In the genomic region with DNA sequence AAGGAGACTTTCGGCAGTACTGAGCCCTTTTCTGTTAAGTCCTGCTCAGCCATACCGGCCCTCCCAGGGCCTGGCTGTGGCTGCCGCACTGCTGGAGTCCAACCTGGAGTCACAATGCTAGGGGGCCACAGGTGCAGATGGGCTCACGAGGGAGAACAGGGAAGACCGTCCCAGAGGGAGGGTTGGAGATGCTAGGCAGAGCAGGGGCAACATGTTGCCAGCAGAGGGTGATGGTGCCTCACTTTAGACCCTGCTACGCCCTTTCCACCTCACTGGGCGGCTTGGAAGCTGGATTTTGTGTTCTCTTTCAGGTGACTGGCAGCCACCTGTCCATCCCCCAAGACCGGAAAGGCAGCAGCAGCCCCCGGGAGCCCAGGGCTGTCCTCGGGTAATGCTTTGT, we compare ENCODE assay signal across 9 cellular contexts. TPM values are rescaled to one million over a fixed set of nuclear protein-coding genes. Genes with fewer than 3 reads are reported as not detected.
DNase-seq lines count a peak whose midpoint lies in the region; ATAC-seq and TF ChIP-seq lines count a peak whose summit lies in the region.
"Not testable (repeated sequence)": the region's sequence is repeated elsewhere in the genome, so short reads cannot be mapped to it uniquely, and the experiment has no call there.
"Had no signal": no experiment of that assay in that cellular context is flagged by ENCODE, and none has a peak within 500 bp of the region (broad histone marks: within the 10 kb centered on the region; RNA-seq: fewer than 3 reads in every experiment).

No MANE protein-coding gene starts in this region.

- not testable (repeated sequence) for H3K79me2 ChIP-seq in Karpas-422 (ENCODE audit: low read length)

- H3K27me3 Mint-ChIP-seq in CD4-positive, CD25-positive, alpha-beta regulatory T cell; activated naive CD4-positive, alpha-beta T cell treated with anti-CD3 and anti-CD28 coated beads for 36 hours (ENCODE audit: low read depth): not testable (repeated sequence)

- not testable (repeated sequence) for H3K36me3 ChIP-seq in CD4-positive, CD25-positive, alpha-beta regulatory T cell (ENCODE audit: control insufficient read depth, insufficient read depth, low read length); Karpas-422 (ENCODE audit: insufficient read depth, low read length); Peyer's patch; left lung; spleen

- not testable (repeated sequence) for H3K9ac ChIP-seq in Karpas-422 (ENCODE audit: low read length)

- H3K9me3 Mint-ChIP-seq in CD4-positive, CD25-positive, alpha-beta regulatory T cell; activated naive CD4-positive, alpha-beta T cell treated with anti-CD3 and anti-CD28 coated beads for 36 hours: not testable (repeated sequence)

- not testable (repeated sequence) for H3K27ac Mint-ChIP-seq in CD4-positive, CD25-positive, alpha-beta regulatory T cell; activated naive CD4-positive, alpha-beta T cell treated with anti-CD3 and anti-CD28 coated beads for 36 hours

- peak; percentile 12 to 42 (median 27) for DNase-seq in CD4-positive, CD25-positive, alpha-beta regulatory T cell
- DNase-seq in Karpas-422 = peak; percentile 53
- DNase-seq in Peyer's patch; epithelial cell of proximal tubule (ENCODE audit: low read depth); spleen: not testable (repeated sequence)
- peak; percentile 64 for DNase-seq in activated naive CD4-positive, alpha-beta T cell treated with anti-CD3 and anti-CD28 coated beads for 36 hours
- DNase-seq in left lung = peak in 1 of 2 donors; percentile 34

- H3K4me3 Mint-ChIP-seq in CD4-positive, CD25-positive, alpha-beta regulatory T cell; activated naive CD4-positive, alpha-beta T cell treated with anti-CD3 and anti-CD28 coated beads for 36 hours: not testable (repeated sequence)

- H3K4me1 Mint-ChIP-seq in CD4-positive, CD25-positive, alpha-beta regulatory T cell = peaks cover 0 to 13% (median 6%) of the 10 kb centered on the region in 4 donors
- peaks cover 20% of the 10 kb centered on the region for H3K4me1 Mint-ChIP-seq in activated naive CD4-positive, alpha-beta T cell treated with anti-CD3 and anti-CD28 coated beads for 36 hours (ENCODE audit: low read depth)

- not testable (repeated sequence) for H3K27me3 ChIP-seq in CD4-positive, CD25-positive, alpha-beta regulatory T cell (ENCODE audit: control insufficient read depth, insufficient read depth, low read length); Karpas-422 (ENCODE audit: low read length); Peyer's patch; left lung; spleen (replicated peaks in 1 of 7)

- H3K27ac ChIP-seq in CD4-positive, CD25-positive, alpha-beta regulatory T cell (ENCODE audit: insufficient read depth, low read length, poor library complexity, severe bottlenecking); Karpas-422 (ENCODE audit: low read length); Peyer's patch; left lung; spleen: not testable (repeated sequence)

- TF ChIP-seq CTCF in Peyer's patch (IDR thresholded peaks at IDR 0.05) (peak in 4 of 6 experiments; percentile 14 to 26 (median 18)), epithelial cell of proximal tubule (conservative IDR thresholded peaks at IDR 0.05; ENCODE audit: low read depth, low read length) (peak; percentile 46), left lung (IDR thresholded peaks at IDR 0.05) (peak; percentile 15 to 35), spleen (IDR thresholded peaks at IDR 0.05 in 8 of 11, conservative IDR thresholded peaks at IDR 0.05 in 3 of 11) (peak in 7 of 11 experiments; percentile 29 to 42 (median 31))

- not testable (repeated sequence) for H4K20me1 ChIP-seq in Karpas-422 (ENCODE audit: insufficient read depth, low read depth, low read length)

- H3K4me1 ChIP-seq in CD4-positive, CD25-positive, alpha-beta regulatory T cell (ENCODE audit: control insufficient read depth, insufficient read depth, low read length, poor library complexity, severe bottlenecking); Karpas-422 (ENCODE audit: low read length); Peyer's patch; left lung; spleen: not testable (repeated sequence)

- not testable (repeated sequence) for H3K9me3 ChIP-seq in CD4-positive, CD25-positive, alpha-beta regulatory T cell (ENCODE audit: control insufficient read depth in 2 of 2, low read length in 2 of 2); Karpas-422 (ENCODE audit: low read length); Peyer's patch; left lung; spleen

- H3K4me3 ChIP-seq in CD4-positive, CD25-positive, alpha-beta regulatory T cell (ENCODE audit: low read depth, low read length); Karpas-422 (ENCODE audit: low read length); Peyer's patch; epithelial cell of proximal tubule (ENCODE audit: low read depth, low read length); left lung; spleen: not testable (repeated sequence)

- 0 to 39% (median 22%) methylated on average over 1 to 10 of the region's 10 CpGs for WGBS in spleen, 5 donors

- H3K4me2 ChIP-seq in Karpas-422 (ENCODE audit: low read depth, low read length, poor library complexity, severe bottlenecking) = not testable (repeated sequence)

- H3K36me3 Mint-ChIP-seq in CD4-positive, CD25-positive, alpha-beta regulatory T cell; activated naive CD4-positive, alpha-beta T cell treated with anti-CD3 and anti-CD28 coated beads for 36 hours (ENCODE audit: low read depth): not testable (repeated sequence)

- ATAC-seq in CD4-positive, CD25-positive, alpha-beta regulatory T cell (ENCODE audit: low read depth in 2 of 2) = not testable (repeated sequence)
- ATAC-seq in GM18907 (IDR thresholded peaks at IDR 0.05; ENCODE audit: unreplicated experiment) = peak; percentile 51
- peak; percentile 89 for ATAC-seq in left lung

- TF ChIP-seq POLR2A in Peyer's patch (IDR thresholded peaks at IDR 0.05); spleen (IDR thresholded peaks at IDR 0.05): not testable (repeated sequence)

- H3K9me2 ChIP-seq in Karpas-422 (replicated peaks; ENCODE audit: insufficient read depth, low read length) = not testable (repeated sequence)

- intact Hi-C loops in activated naive CD4-positive, alpha-beta T cell treated with anti-CD3 and anti-CD28 coated beads for 36 hours (cut with micrococcal nuclease) = loop anchor here (1.0 kb wide), 3 partner anchors 189 to 456 kb away; no protein-coding TSS in a partner anchor
- intact Hi-C loops in left lung (cut with DNase I); spleen (cut with DNase I; ENCODE audit: low total_unique reads): not testable (repeated sequence)

- CTCF ChIA-PET in activated naive CD4-positive, alpha-beta T cell treated with anti-CD3 and anti-CD28 coated beads for 36 hours (lab: Charles Lee) = interaction anchor here (1.0 to 1.9 kb wide), 2 partner anchors 190 to 348 kb away, joined by 3 to 11 read pairs; no protein-coding TSS in a partner anchor

- H2AFZ ChIP-seq in Karpas-422 (ENCODE audit: low read length) = not testable (repeated sequence)

RNA-seq across cellular contexts. Expression of a gene that starts 48.1 kb away (rescaled TPM):
- not detected for total RNA-seq in CD4-positive, CD25-positive, alpha-beta regulatory T cell
- not detected for polyA plus RNA-seq in CD4-positive, CD25-positive, alpha-beta regulatory T cell
- total RNA-seq in Karpas-422 (2014; rRNA removed; shearing (Covaris generic); ENCODE audit: low replicate concordance) = not detected in 2 replicates
- total RNA-seq in Peyer's patch (not detected), epithelial cell of proximal tubule (15.4 and 70.9 TPM in 2 replicates), left lung (not detected), spleen (not detected)
- not detected for total RNA-seq in activated naive CD4-positive, alpha-beta T cell treated with anti-CD3 and anti-CD28 coated beads for 36 hours
- not detected for polyA plus RNA-seq in spleen
- total RNA-seq: T-helper 2 cell treated with Interferon-gamma antibody and Interleukin-4, amounts not matched to agents 100 ng/mL and 5 ng/mL, for 36 hours had no signal

RNA-seq across cellular contexts. Expression of a gene that starts 51.6 kb away (rescaled TPM):
- 31.9 TPM for total RNA-seq in CD4-positive, CD25-positive, alpha-beta regulatory T cell
- 100 to 1,000 TPM in 1 of 4 donors, 10 to 100 TPM in 3; 69.3 to 111 (median 85.9) TPM for polyA plus RNA-seq in CD4-positive, CD25-positive, alpha-beta regulatory T cell
- total RNA-seq in Karpas-422 (2014; rRNA removed; shearing (Covaris generic); ENCODE audit: low replicate concordance) = not detected in 2 replicates
- total RNA-seq in Peyer's patch = 1 to 10 TPM in 3 of 4 donors, not detected in 1; 4.4 to 9.2 (median 8.4) TPM
- total RNA-seq in activated naive CD4-positive, alpha-beta T cell treated with anti-CD3 and anti-CD28 coated beads for 36 hours = 1 to 10 TPM; 2.1 to 2.5 TPM
- not detected in 2 replicates for total RNA-seq in epithelial cell of proximal tubule
- total RNA-seq in left lung = 1 to 10 TPM in 1 of 2 donors, under 1 TPM in 1; 0.50 to 1.7 TPM
- 1 to 10 TPM; 5.6 to 9.4 (median 8.5) TPM for total RNA-seq in spleen
- polyA plus RNA-seq in spleen = 10 to 100 TPM in 1 of 3 donors, 1 to 10 TPM in 2; 4.4 to 13.9 (median 6.4) TPM

Comparison
In these comparisons a context has a peak if more than half of its experiments do, and no peak if none do; other contexts are left out.
1. RNA of a gene that starts 48.1 kb away (total RNA-seq): 15.4 to 70.9 TPM in epithelial cell of proximal tubule; not detected in left lung, not detected in activated naive CD4-positive, alpha-beta T cell treated with anti-CD3 and anti-CD28 coated beads for 36 hours, not detected in CD4-positive, CD25-positive, alpha-beta regulatory T cell (single experiment), not detected in Karpas-422, not detected in Peyer's patch and not detected in spleen; every median in the first group is over 10 times any median in the second.
2. Peak in every context shown above with its lines, with median percentiles within 50 percentile points of each other: CTCF ChIP-seq.